In the genomic region with DNA sequence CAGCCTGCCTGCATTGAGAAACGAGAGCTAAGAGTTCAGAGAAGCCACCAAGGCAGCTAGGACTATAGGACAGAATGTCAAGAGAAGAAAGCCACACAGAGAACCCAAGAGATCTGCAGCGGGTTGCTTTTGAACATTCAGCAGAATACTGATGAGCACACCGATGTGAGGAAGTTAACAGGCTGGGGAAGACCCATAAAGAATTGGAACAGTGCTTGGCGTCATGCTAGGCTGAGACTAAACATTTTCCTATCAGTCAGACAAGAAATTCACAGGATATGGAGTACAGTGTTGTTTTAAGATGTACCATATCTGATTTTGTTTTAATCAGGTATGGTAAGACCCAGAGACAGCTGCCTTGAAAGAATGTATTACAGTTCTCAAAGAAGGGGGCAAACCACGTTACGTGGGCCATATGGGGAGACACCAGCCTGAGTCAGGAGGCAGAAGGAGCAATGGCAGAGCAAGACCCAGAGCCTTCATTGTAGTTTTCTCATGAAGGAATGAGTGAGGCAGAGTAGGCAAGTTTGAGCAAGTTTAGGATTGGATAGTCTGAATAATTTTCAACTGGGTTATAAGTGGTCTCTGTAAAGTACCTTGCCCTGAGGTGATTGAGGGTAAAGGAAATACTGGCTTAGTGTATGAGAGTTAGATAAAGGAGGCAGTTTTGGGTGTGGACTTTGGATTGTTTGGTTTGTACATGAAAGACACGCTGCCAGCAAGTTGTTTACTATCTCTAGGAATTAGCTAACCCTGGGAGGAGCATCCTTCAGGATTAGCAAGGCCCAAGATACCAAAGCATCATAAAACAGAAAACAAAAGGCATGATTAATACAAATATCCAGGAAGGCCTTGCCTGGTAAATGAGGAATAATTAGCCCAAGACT, we compare ENCODE assay signal across 12 cellular contexts. TPM values are rescaled to one million over a fixed set of nuclear protein-coding genes. Genes with fewer than 3 reads are reported as not detected.
DNase-seq lines count a peak whose midpoint lies in the region; ATAC-seq, FAIRE-seq and TF ChIP-seq lines count a peak whose summit lies in the region.
"Had no signal": no experiment of that assay in that cellular context is flagged by ENCODE, and none has a peak within 500 bp of the region (broad histone marks: within the 10 kb centered on the region; RNA-seq: fewer than 3 reads in every experiment).

No MANE protein-coding gene starts in this region.

- H3K4me1 ChIP-seq in spleen, result peaks cover 0 to 3% (median 0%) of the 10 kb centered on the region in 6 donors

- TF ChIP-seq CTCF in RWPE1 (conservative IDR thresholded peaks at IDR 0.05; ENCODE audit: low read depth), result no peak
- no peak for TF ChIP-seq CTCF in spleen (IDR thresholded peaks at IDR 0.05 in 8 of 11, conservative IDR thresholded peaks at IDR 0.05 in 3 of 11)

- no peaks in the 10 kb centered on the region for H3K9me3 ChIP-seq in spleen
- H3K9me3 ChIP-seq: upper lobe of right lung had no signal

- no peak overlapping the region for H3K4me3 ChIP-seq in spleen
- H3K4me3 ChIP-seq: upper lobe of right lung had no signal

- WGBS in spleen, 5 donors, result 84 to 92% (median 89%) methylated on average over 7 of the region's 7 CpGs

- CTCF ChIA-PET in RWPE1 (lab: Yijun Ruan, JAX), result no interaction called here

- no peaks in the 10 kb centered on the region for H3K27me3 ChIP-seq in spleen (replicated peaks in 1 of 7)
- H3K27me3 ChIP-seq: upper lobe of right lung had no signal

- peak overlapping the region; percentile 76 for H3K27ac ChIP-seq in RWPE1
- no peak overlapping the region for H3K27ac ChIP-seq in spleen
- H3K27ac ChIP-seq: upper lobe of right lung had no signal

- DNase-seq in GM18507 (ENCODE audit: extremely low spot score, insufficient read length, low read depth) (no peak), RWPE1 (ENCODE audit: low spot score) (peak; percentile 55), immature natural killer cell (no peak), spleen (peak; percentile 3), cerebellum (ENCODE audit: low spot score) (no peak), left cardiac atrium (no peak)
- DNase-seq: activated effector memory CD4-positive, alpha-beta T cell treated with Interleukin-2 at 50 U/mL for 16 hours; dermis blood vessel endothelial cell; hippocampal formation; NCI-H187; upper lobe of right lung had no signal

- no peak for ATAC-seq in left cardiac atrium
- ATAC-seq in HG03159 (IDR thresholded peaks at IDR 0.05; ENCODE audit: unreplicated experiment), result no peak
- ATAC-seq: upper lobe of right lung had no signal

- POLR2A ChIA-PET in RWPE1 (lab: Yijun Ruan, JAX; ENCODE audit: low non-redundant PET), result no interaction called here

- TF ChIP-seq POLR2A in spleen (IDR thresholded peaks at IDR 0.05), result no peak

- intact Hi-C loops in spleen (cut with DNase I; ENCODE audit: low total_unique reads) (no loop called here), left cardiac atrium (cut with DNase I) (no loop called here)

- no peak overlapping the region for H3K4me3 Mint-ChIP-seq in immature natural killer cell

- FAIRE-seq in GM18507 (lab: Jason Lieb, UNC), result peak; percentile 15

- no peaks in the 10 kb centered on the region for H3K4me1 Mint-ChIP-seq in immature natural killer cell

- H3K27me3 Mint-ChIP-seq in immature natural killer cell (ENCODE audit: low read depth in 3 of 3), result no peaks in the 10 kb centered on the region

- H3K36me3 Mint-ChIP-seq in immature natural killer cell, result peaks cover 0 to 11% (median 10%) of the 10 kb centered on the region in 3 donors

- H3K27ac Mint-ChIP-seq in immature natural killer cell, result peak overlapping the region in 5 of 6 donors; percentile 14 to 73 (median 15)

- H3K9me3 Mint-ChIP-seq in immature natural killer cell, result no peaks in the 10 kb centered on the region

- peaks cover 0 to 53% (median 13%) of the 10 kb centered on the region in 6 donors for H3K36me3 ChIP-seq in spleen

RNA-seq across cellular contexts. Expression of gene LRRC75B, which starts 14.3 kb away (rescaled TPM):
- 1 to 10 TPM; 2.1 to 2.9 (median 2.7) TPM for polyA plus RNA-seq in immature natural killer cell
- total RNA-seq in spleen, result 1 to 10 TPM; 2.9 to 6.6 (median 5.3) TPM
- polyA plus RNA-seq in spleen, result 1 to 10 TPM; 3.4 to 6.7 (median 6.4) TPM
- 10.8 TPM for total RNA-seq in cerebellum
- total RNA-seq in left cardiac atrium, result 1 to 10 TPM; 4.2 to 4.9 TPM

RNA-seq across cellular contexts. Expression of gene SNRPD3, which starts 22.8 kb away (rescaled TPM):
- polyA plus RNA-seq in immature natural killer cell (100 to 1,000 TPM in 2 of 3 donors, 10 to 100 TPM in 1; 56.6 to 116 (median 113) TPM), spleen (100 to 1,000 TPM in 2 of 3 donors, 10 to 100 TPM in 1; 89.8 to 113 (median 113) TPM)
- total RNA-seq in spleen (100 to 1,000 TPM in 2 of 7 donors, 10 to 100 TPM in 5; 52.0 to 142 (median 66.3) TPM), cerebellum (121 TPM), left cardiac atrium (10 to 100 TPM; 55.4 to 64.1 TPM)

RNA-seq across cellular contexts. Expression of gene GUCD1, which starts 23.7 kb away (rescaled TPM):
- polyA plus RNA-seq in immature natural killer cell (10 to 100 TPM; 41.1 to 65.1 (median 64.1) TPM), spleen (100 to 1,000 TPM in 2 of 3 donors, 10 to 100 TPM in 1; 82.6 to 108 (median 105) TPM)
- total RNA-seq in spleen (100 to 1,000 TPM in 5 of 7 donors, 10 to 100 TPM in 2; 85.4 to 162 (median 112) TPM), cerebellum (39.1 TPM), left cardiac atrium (100 to 1,000 TPM; 138 to 147 TPM)

RNA-seq across cellular contexts. Expression of gene GGT1, which starts 24.4 kb away (rescaled TPM):
- polyA plus RNA-seq in immature natural killer cell (1 to 10 TPM in 2 of 3 donors, not detected in 1; 1.2 to 4.8 TPM), spleen (10 to 100 TPM; 10.9 to 27.2 (median 15.1) TPM)
- total RNA-seq in spleen (10 to 100 TPM; 11.3 to 22.9 (median 18.4) TPM), cerebellum (4.9 TPM), left cardiac atrium (1 to 10 TPM; 3.8 to 3.9 TPM)

Comparison
In these comparisons a context has a peak if more than half of its experiments do, and no peak if none do; other contexts are left out.
1. DNase-seq: peak in RWPE1 (single experiment) and spleen (single experiment); none in GM18507 (single experiment), immature natural killer cell (0 of 3), cerebellum (single experiment) and left cardiac atrium (single experiment).